ENCODE assay signal across 15 cellular contexts in the genomic region with DNA sequence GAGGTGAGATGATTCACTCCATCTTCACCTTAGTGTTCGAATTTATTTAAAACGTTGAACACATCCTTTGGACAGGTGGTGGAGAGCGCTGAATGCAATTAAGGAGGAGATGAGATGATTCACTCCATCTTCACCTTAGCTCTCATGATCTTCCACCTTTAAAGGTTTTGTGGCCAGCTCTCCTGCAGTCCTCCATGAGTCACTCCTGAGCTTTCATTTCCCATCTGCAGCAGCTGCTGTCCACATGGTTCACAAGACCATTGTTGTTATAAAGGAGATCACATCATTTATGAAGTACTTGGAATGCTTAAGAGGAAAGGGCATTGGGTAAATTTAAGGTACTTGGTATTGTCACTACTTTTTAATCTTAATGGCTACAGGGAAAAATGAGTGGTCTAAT.
DNase-seq lines count a peak whose midpoint lies in the region; ATAC-seq and TF ChIP-seq lines count a peak whose summit lies in the region.
"Had no signal": no experiment of that assay in that cellular context is flagged by ENCODE, and none has a peak within 500 bp of the region (broad histone marks: within the 10 kb centered on the region; RNA-seq: fewer than 3 reads in every experiment).

No MANE protein-coding gene starts in this region.

- H3K27me3 ChIP-seq in brain microvascular endothelial cell (replicated peaks): no peaks in the 10 kb centered on the region

- H3K4me3 ChIP-seq in brain microvascular endothelial cell (ENCODE audit: low read depth, low read length): no peak overlapping the region
- H3K4me3 ChIP-seq: heart left ventricle had no signal

- in situ Hi-C loops in brain microvascular endothelial cell (cut with HindIII; ENCODE audit: low pct_ligation_motif_present, low sequenced_read_pairs): no loop called here

- no peak for ATAC-seq in HG03280 (IDR thresholded peaks at IDR 0.05; ENCODE audit: unreplicated experiment)
- ATAC-seq: heart left ventricle, left ventricle myocardium superior had no signal

- no peaks in the 10 kb centered on the region for H3K36me3 ChIP-seq in brain microvascular endothelial cell (replicated peaks)
- H3K36me3 ChIP-seq: heart left ventricle had no signal

- TF ChIP-seq CTCF in brain microvascular endothelial cell (IDR thresholded peaks at IDR 0.05; ENCODE audit: low read depth, low read length, missing control alignments) (no peak), GM20000 (IDR thresholded peaks at IDR 0.05; ENCODE audit: extremely low read depth, missing control alignments) (no peak)

- DNase-seq in NCI-H146 (lab: John Stamatoyannopoulos, UW) (peak; percentile 0), NCI-H146 treated with DMSO at 0.1 percent for 48 hours (lab: John Stamatoyannopoulos, UW; ENCODE audit: unreplicated experiment) (no peak), M059J (ENCODE audit: low read depth) (peak; percentile 92), brain microvascular endothelial cell (peak; percentile 74), non-pigmented ciliary epithelial cell (ENCODE audit: low read depth) (peak; percentile 87), GM20000 (ENCODE audit: low spot score) (no peak)
- no peak for DNase-seq in activated CD8-positive, alpha-beta memory T cell treated with anti-CD3 and anti-CD28 coated beads, Interleukin-2, amount 50 U/mL, for 4 hours
- DNase-seq: activated CD8-positive, alpha-beta memory T cell treated with anti-CD3 and anti-CD28 coated beads, Interleukin-2, amount 50 U/mL, for 48 hours; DMS79; effector CD4-positive, alpha-beta T cell; heart left ventricle; left ventricle myocardium superior; small intestine had no signal

- no peak overlapping the region for H3K27ac ChIP-seq in brain microvascular endothelial cell
- H3K27ac ChIP-seq: 22Rv1, heart left ventricle had no signal

Comparison
In these comparisons a context has a peak if more than half of its experiments do, and no peak if none do; other contexts are left out.
1. DNase-seq: peak in NCI-H146 (single experiment), M059J (single experiment), brain microvascular endothelial cell (single experiment) and non-pigmented ciliary epithelial cell (single experiment); none in NCI-H146 treated with DMSO at 0.1 percent for 48 hours (single experiment), GM20000 (single experiment) and activated CD8-positive, alpha-beta memory T cell treated with anti-CD3 and anti-CD28 coated beads, Interleukin-2, amount 50 U/mL, for 4 hours (single experiment).